Comparison of ENCODE assay signal across 1 cellular context in the genomic region with DNA sequence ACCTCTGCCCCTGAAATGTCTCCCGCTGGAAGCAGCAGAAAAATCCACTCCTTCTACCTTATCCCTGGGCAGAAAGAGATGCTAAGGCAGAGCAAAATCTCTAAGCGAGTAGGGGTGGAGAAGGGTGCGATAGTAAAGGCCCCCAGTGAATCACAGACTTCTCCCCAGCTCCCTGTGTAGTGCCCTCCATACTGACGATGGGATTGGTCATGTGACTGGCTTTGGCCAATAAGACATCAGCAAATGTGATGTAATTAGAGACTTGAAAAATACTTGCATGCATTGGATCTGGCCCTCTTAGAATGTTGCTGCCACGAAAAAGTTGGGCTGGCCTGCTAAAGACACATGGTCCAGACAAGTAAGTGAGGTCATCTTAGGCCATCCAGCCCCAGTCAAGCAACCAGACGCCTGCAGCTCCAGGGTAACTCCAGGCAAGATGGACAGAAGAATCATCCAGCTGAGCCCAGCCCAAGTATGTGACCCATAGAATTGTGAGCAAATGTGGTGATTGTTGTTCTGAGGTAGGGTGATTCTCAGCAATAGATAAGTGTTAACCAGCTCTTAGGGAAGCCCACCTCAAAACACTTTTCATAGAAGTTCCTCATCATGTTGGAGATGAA.
TF ChIP-seq lines count a peak whose summit lies in the region.

No MANE protein-coding gene starts in this region.

TF ChIP-seq in K562, 482 proteins besides CTCF, POLR2A, EP300 and RAD21 (continued from another document):
- TF ChIP-seq, protein P1, sequence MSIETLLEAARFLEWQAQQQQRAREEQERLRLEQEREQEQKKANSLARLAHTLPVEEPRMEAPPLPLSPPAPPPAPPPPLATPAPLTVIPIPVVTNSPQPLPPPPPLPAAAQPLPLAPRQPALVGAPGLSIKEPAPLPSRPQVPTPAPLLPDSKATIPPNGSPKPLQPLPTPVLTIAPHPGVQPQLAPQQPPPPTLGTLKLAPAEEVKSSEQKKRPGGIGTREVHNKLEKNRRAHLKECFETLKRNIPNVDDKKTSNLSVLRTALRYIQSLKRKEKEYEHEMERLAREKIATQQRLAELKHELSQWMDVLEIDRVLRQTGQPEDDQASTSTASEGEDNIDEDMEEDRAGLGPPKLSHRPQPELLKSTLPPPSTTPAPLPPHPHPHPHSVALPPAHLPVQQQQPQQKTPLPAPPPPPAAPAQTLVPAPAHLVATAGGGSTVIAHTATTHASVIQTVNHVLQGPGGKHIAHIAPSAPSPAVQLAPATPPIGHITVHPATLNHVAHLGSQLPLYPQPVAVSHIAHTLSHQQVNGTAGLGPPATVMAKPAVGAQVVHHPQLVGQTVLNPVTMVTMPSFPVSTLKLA (conservative IDR thresholded peaks at IDR 0.05): no peak
- TF ChIP-seq, protein P2, sequence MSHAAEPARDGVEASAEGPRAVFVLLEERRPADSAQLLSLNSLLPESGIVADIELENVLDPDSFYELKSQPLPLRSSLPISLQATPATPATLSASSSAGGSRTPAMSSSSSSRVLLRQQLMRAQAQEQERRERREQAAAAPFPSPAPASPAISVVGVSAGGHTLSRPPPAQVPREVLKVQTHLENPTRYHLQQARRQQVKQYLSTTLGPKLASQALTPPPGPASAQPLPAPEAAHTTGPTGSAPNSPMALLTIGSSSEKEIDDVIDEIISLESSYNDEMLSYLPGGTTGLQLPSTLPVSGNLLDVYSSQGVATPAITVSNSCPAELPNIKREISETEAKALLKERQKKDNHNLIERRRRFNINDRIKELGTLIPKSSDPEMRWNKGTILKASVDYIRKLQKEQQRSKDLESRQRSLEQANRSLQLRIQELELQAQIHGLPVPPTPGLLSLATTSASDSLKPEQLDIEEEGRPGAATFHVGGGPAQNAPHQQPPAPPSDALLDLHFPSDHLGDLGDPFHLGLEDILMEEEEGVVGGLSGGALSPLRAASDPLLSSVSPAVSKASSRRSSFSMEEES (CRISPR knock-in tag; IDR thresholded peaks at IDR 0.05): peak; percentile 90
